9 cellular contexts compared by ENCODE assay signal in genomic region chr16:68447721-68448359, GRCh38. TPM values are rescaled to one million over a fixed set of nuclear protein-coding genes. Genes with fewer than 3 reads are reported as not detected.
DNase-seq lines count a peak whose midpoint lies in the region; ATAC-seq and TF ChIP-seq lines count a peak whose summit lies in the region.
"Had no signal": no experiment of that assay in that cellular context is flagged by ENCODE, and none has a peak within 500 bp of the region (broad histone marks: within the 10 kb centered on the region; RNA-seq: fewer than 3 reads in every experiment).

No MANE protein-coding gene starts in this region.

- H3K27ac ChIP-seq in heart right ventricle (no peak overlapping the region), spleen (no peak overlapping the region)
- H3K27ac ChIP-seq: C4-2B had no signal

- H3K36me3 ChIP-seq in heart right ventricle (no peaks in the 10 kb centered on the region), spleen (no peaks in the 10 kb centered on the region)

- TF ChIP-seq CTCF in heart right ventricle (IDR thresholded peaks at IDR 0.05), result no peak
- TF ChIP-seq CTCF in spleen (IDR thresholded peaks at IDR 0.05 in 8 of 11, conservative IDR thresholded peaks at IDR 0.05 in 3 of 11), result no peak

- H3K4me3 ChIP-seq in heart right ventricle (peak overlapping the region; percentile 4 to 65 (median 54)), spleen (peak overlapping the region; percentile 23 to 79 (median 56))

- H3K4me1 ChIP-seq in heart right ventricle (peaks cover 11 to 24% (median 17%) of the 10 kb centered on the region in 9 donors), spleen (peaks cover 6 to 29% (median 22%) of the 10 kb centered on the region in 6 donors)

- H3K9me3 ChIP-seq in T-helper 17 cell (ENCODE audit: control insufficient read depth, low read length, poor library complexity, severe bottlenecking) (no peaks in the 10 kb centered on the region), heart right ventricle (no peaks in the 10 kb centered on the region), spleen (no peaks in the 10 kb centered on the region)

- no peaks in the 10 kb centered on the region for H3K36me3 Mint-ChIP-seq in T-helper 17 cell (ENCODE audit: low read depth)

- DNase-seq in NCI-H1092 treated with DMSO at 0.1 percent for 48 hours (lab: John Stamatoyannopoulos, UW) (peak; percentile 48), NCI-H1092 (lab: John Stamatoyannopoulos, UW) (no peak), T-helper 17 cell (no peak), heart right ventricle (no peak), spleen (no peak), cerebellum (ENCODE audit: low spot score) (no peak), amniotic stem cell (lab: John Stamatoyannopoulos, UW) (no peak)

- H3K27me3 ChIP-seq in heart right ventricle, result peaks cover 0 to 47% (median 22%) of the 10 kb centered on the region in 7 donors
- H3K27me3 ChIP-seq in spleen (replicated peaks in 1 of 7), result peaks cover 0 to 59% (median 23%) of the 10 kb centered on the region in 7 donors

- intact Hi-C loops in heart right ventricle (cut with DNase I) (loop anchor here in 2 of 10 donors (2.0 to 5.0 kb wide), 2 partner anchors 31 to 59 kb away; no protein-coding TSS in a partner anchor), spleen (cut with DNase I; ENCODE audit: low total_unique reads) (no loop called here)

- no peak overlapping the region for H3K27ac Mint-ChIP-seq in T-helper 17 cell

- TF ChIP-seq POLR2A in spleen (IDR thresholded peaks at IDR 0.05), result no peak

- 4% methylated on average over 34 to 35 of the region's 35 CpGs for WGBS in heart right ventricle, 2 donors
- 6 to 12% (median 7%) methylated on average over 17 to 35 of the region's 35 CpGs for WGBS in spleen, 5 donors

- ATAC-seq in HG02852 (IDR thresholded peaks at IDR 0.05; ENCODE audit: unreplicated experiment) (peak; percentile 11), T-helper 17 cell (peak; percentile 12), heart right ventricle (peak in 1 of 8 donors; percentile 9)

- peak overlapping the region; percentile 77 for H3K4me3 Mint-ChIP-seq in T-helper 17 cell

- H3K27me3 Mint-ChIP-seq in T-helper 17 cell, result peaks cover 31% of the 10 kb centered on the region

- peaks cover 17% of the 10 kb centered on the region for H3K4me1 Mint-ChIP-seq in T-helper 17 cell

RNA-seq across cellular contexts. Expression of gene SMPD3, which starts 0.5 kb away (rescaled TPM):
- under 1 TPM; 0.70 to 0.99 TPM for total RNA-seq in T-helper 17 cell
- 1 to 10 TPM in 1 of 10 donors, under 1 TPM in 8, not detected in 1; 0.05 to 1.2 (median 0.34) TPM for total RNA-seq in heart right ventricle
- polyA plus RNA-seq in heart right ventricle, result under 1 TPM; 0.03 to 0.15 TPM
- total RNA-seq in spleen, result 1 to 10 TPM in 6 of 7 donors, under 1 TPM in 1; 0.66 to 6.5 (median 2.9) TPM
- 1 to 10 TPM in 2 of 3 donors, under 1 TPM in 1; 0.86 to 1.4 (median 1.3) TPM for polyA plus RNA-seq in spleen
- 40.6 TPM for total RNA-seq in cerebellum
